Comparison of ENCODE assay signal across 22 cellular contexts in the genomic region with DNA sequence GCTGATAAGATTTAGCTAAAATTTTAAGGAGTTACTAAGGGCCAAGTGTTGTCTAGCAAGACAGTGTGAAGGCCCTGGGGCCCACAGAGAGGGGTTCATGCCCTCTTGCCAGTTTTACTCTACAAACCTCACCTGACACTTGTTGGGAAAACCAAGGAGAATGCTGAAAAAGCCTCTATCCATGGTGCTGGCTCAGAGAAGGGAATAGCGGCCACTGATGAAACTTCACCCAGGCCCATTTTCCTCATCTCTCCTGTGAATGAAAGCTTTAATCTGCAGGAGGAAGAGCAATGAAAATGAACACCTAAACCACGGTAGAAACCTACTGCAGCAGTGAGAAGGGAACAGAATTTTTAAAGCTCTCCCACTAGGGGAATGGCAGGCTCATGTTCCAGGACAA.
"Had no signal": no experiment of that assay in that cellular context is flagged by ENCODE, and none has a peak within 500 bp of the region (broad histone marks: within the 10 kb centered on the region; RNA-seq: fewer than 3 reads in every experiment).

No MANE protein-coding gene starts in this region.

- H3K4me2 ChIP-seq: smooth muscle cell had no signal

- DNase-seq: cortex of kidney; dorsolateral prefrontal cortex; effector CD8-positive, alpha-beta T cell; gastrocnemius medialis; heart right ventricle; hypothalamus; immature natural killer cell; left ventricle myocardium inferior; mesenchymal stem cell; midbrain; occipital lobe; pancreas; right cardiac atrium; stimulated activated CD4-positive, alpha-beta T cell treated with anti-CD3 and anti-CD28 coated beads, Interleukin-4, amount 100 ng/mL, for 1 hour; stimulated activated CD8-positive, alpha-beta memory T cell treated with anti-CD3 and anti-CD28 coated beads, Interleukin-4, amount 100 ng/mL, for 48 hours; stimulated activated naive CD8-positive, alpha-beta T cell treated with anti-CD3 and anti-CD28 coated beads, Interleukin-15, Interleukin-2, amounts not matched to agents 100 U/mL and 50 U/mL, for 24 hours; thyroid gland had no signal

- ATAC-seq: gastrocnemius medialis; heart right ventricle; natural killer cell treated with Interleukin-12 subunit alpha and Interleukin-12 subunit beta and Interleukin-15 and Interleukin-18, amount 100 ng/mL, for 72 hours; pancreas; right cardiac atrium; stimulated activated effector memory CD8-positive, alpha-beta T cell treated with anti-CD3 and anti-CD28 coated beads, Interleukin-12 subunit alpha, Interleukin-12 subunit beta, amount 100 ng/mL, for 72 hours; stimulated activated naive CD8-positive, alpha-beta T cell treated with anti-CD3 and anti-CD28 coated beads, Interleukin-15, Interleukin-2, amounts not matched to agents 100 U/mL and 50 U/mL, for 24 hours had no signal

- H3K36me3 ChIP-seq: gastrocnemius medialis, heart right ventricle, left ventricle myocardium inferior, pancreas, suprapubic skin, thyroid gland had no signal

- H3K9me3 ChIP-seq: gastrocnemius medialis, pancreas, suprapubic skin, thyroid gland had no signal

- H3K27me3 ChIP-seq: dorsolateral prefrontal cortex, gastrocnemius medialis, heart right ventricle, pancreas, suprapubic skin, thyroid gland had no signal

- H3K4me1 ChIP-seq: gastrocnemius medialis, heart right ventricle, left ventricle myocardium inferior, pancreas, suprapubic skin, thyroid gland had no signal

- H3K27ac ChIP-seq: gastrocnemius medialis, heart right ventricle, left ventricle myocardium inferior, pancreas, suprapubic skin, thyroid gland had no signal

- H3K4me3 ChIP-seq: dorsolateral prefrontal cortex, gastrocnemius medialis, heart right ventricle, left ventricle myocardium inferior, lung, pancreas, smooth muscle cell, suprapubic skin, thyroid gland had no signal
